ENCODE assay signal across 8 cellular contexts in genomic region chr9:74777136-74777879, GRCh38.
DNase-seq lines count a peak whose midpoint lies in the region; ATAC-seq, FAIRE-seq and TF ChIP-seq lines count a peak whose summit lies in the region.

No MANE protein-coding gene starts in this region.

- BruUV-seq in endothelial cell of umbilical vein (replicated peaks; lab: Mats Ljungman, UMichigan): no TSS peak

- H3K4me3 Mint-ChIP-seq in activated CD8-positive, alpha-beta memory T cell treated with anti-CD3 and anti-CD28 coated beads, Interleukin-2, amount 10 ng/mL, durations not matched to agents 7 days and 5 days: no peak overlapping the region
- no peak overlapping the region for H3K4me3 Mint-ChIP-seq in naive B cell

- dilution Hi-C loops in endothelial cell of umbilical vein (cut with MboI; ENCODE audit: extremely low pct_ligation_motif_present, low sequenced_read_pairs): loop anchor here (25.0 kb wide), 1 partner anchor 285 kb away; no protein-coding TSS in a partner anchor

- H3K4me1 Mint-ChIP-seq in activated CD8-positive, alpha-beta memory T cell treated with anti-CD3 and anti-CD28 coated beads, Interleukin-2, amount 10 ng/mL, durations not matched to agents 7 days and 5 days: peaks cover 10% of the 10 kb centered on the region
- no peaks in the 10 kb centered on the region for H3K4me1 Mint-ChIP-seq in naive B cell

- no peaks in the 10 kb centered on the region for H3K36me3 ChIP-seq in endothelial cell of umbilical vein (ENCODE audit: control insufficient read depth in 2 of 2, extremely low read depth in 1 of 2, insufficient read depth in 2 of 2, low read length in 2 of 2)

- DNase-seq in NOMO-1 (lab: John Stamatoyannopoulos, UW; ENCODE audit: unreplicated experiment in 2 of 2): peak; percentile 13 to 23
- no peak for DNase-seq in NOMO-1 treated with dmso at 0.1 percent for 144 hours (lab: John Stamatoyannopoulos, UW; ENCODE audit: unreplicated experiment)
- peak; percentile 10 for DNase-seq in NCI-H510A (lab: John Stamatoyannopoulos, UW)
- DNase-seq in activated CD8-positive, alpha-beta memory T cell treated with anti-CD3 and anti-CD28 coated beads, Interleukin-2, amount 10 ng/mL, durations not matched to agents 7 days and 5 days: peak; percentile 81
- DNase-seq in endothelial cell of umbilical vein (ENCODE audit: low read depth, low spot score): peak; percentile 52
- DNase-seq in naive B cell: peak; percentile 51
- DNase-seq in stimulated activated naive CD4-positive, alpha-beta T cell treated with Interleukin-2 at 50 U/mL for 16 hours (lab: John Stamatoyannopoulos, UW): peak; percentile 53

- no peak overlapping the region for H2AFZ ChIP-seq in endothelial cell of umbilical vein (ENCODE audit: low read depth, low read length)

- no peak overlapping the region for H3K4me3 ChIP-seq in endothelial cell of umbilical vein (replicated peaks in 1 of 3; ENCODE audit: insufficient read depth in 1 of 3, low read depth in 1 of 3, low read length in 3 of 3)

- no peaks in the 10 kb centered on the region for H3K9me3 ChIP-seq in endothelial cell of umbilical vein (replicated peaks; ENCODE audit: control insufficient read depth, insufficient read depth, low read length)

- H4K20me1 ChIP-seq in endothelial cell of umbilical vein (replicated peaks; ENCODE audit: control insufficient read depth, extremely low read depth, insufficient read depth, low read length): no peaks in the 10 kb centered on the region

- peaks cover 7% of the 10 kb centered on the region for H3K27me3 Mint-ChIP-seq in activated CD8-positive, alpha-beta memory T cell treated with anti-CD3 and anti-CD28 coated beads, Interleukin-2, amount 10 ng/mL, durations not matched to agents 7 days and 5 days
- H3K27me3 Mint-ChIP-seq in naive B cell: peaks cover 10 to 20% (median 11%) of the 10 kb centered on the region in 3 donors

- H3K36me3 Mint-ChIP-seq in activated CD8-positive, alpha-beta memory T cell treated with anti-CD3 and anti-CD28 coated beads, Interleukin-2, amount 10 ng/mL, durations not matched to agents 7 days and 5 days: no peaks in the 10 kb centered on the region
- H3K36me3 Mint-ChIP-seq in naive B cell: no peaks in the 10 kb centered on the region

- TF ChIP-seq POLR2A in endothelial cell of umbilical vein (IDR thresholded peaks at IDR 0.05; ENCODE audit: low read depth, low read length): no peak

- intact Hi-C loops in endothelial cell of umbilical vein (cut with micrococcal nuclease): loop anchor here (1.0 to 10.0 kb wide), 4 partner anchors 175 to 1087 kb away; partner anchors contain the start of gene C9orf40

- H3K27ac Mint-ChIP-seq in activated CD8-positive, alpha-beta memory T cell treated with anti-CD3 and anti-CD28 coated beads, Interleukin-2, amount 10 ng/mL, durations not matched to agents 7 days and 5 days: no peak overlapping the region
- H3K27ac Mint-ChIP-seq in naive B cell: peak overlapping the region in 1 of 6 donors; percentile 29

- H3K4me2 ChIP-seq in endothelial cell of umbilical vein (ENCODE audit: insufficient read depth, low read length): no peak overlapping the region

- CTCF ChIA-PET in activated CD8-positive, alpha-beta memory T cell treated with anti-CD3 and anti-CD28 coated beads, Interleukin-2, amount 10 ng/mL, durations not matched to agents 7 days and 5 days (lab: Charles Lee): interaction anchor here (0.8 to 8.1 kb wide), 11 partner anchors 9 to 304 kb away, joined by 3 to 104 read pairs (median 4); partner anchors contain the start of gene C9orf40
- CTCF ChIA-PET in endothelial cell of umbilical vein (lab: Charles Lee): interaction anchor here (0.6 to 7.5 kb wide), 36 partner anchors 9 to 1089 kb away, joined by 3 to 127 read pairs (median 3); partner anchors contain the start of genes C9orf40, CARNMT1, NMRK1 and TRPM6

- ATAC-seq in HG02870 (IDR thresholded peaks at IDR 0.05; ENCODE audit: unreplicated experiment) (peak; percentile 53), naive B cell (ENCODE audit: low read depth in 2 of 2) (peak; percentile 58 to 68)
- ATAC-seq in activated CD8-positive, alpha-beta memory T cell treated with anti-CD3 and anti-CD28 coated beads, Interleukin-2, amount 10 ng/mL, durations not matched to agents 7 days and 5 days: peak; percentile 47

- peak; percentile 82 for FAIRE-seq in endothelial cell of umbilical vein (lab: Jason Lieb, UNC)

- H3K79me2 ChIP-seq in endothelial cell of umbilical vein (ENCODE audit: control insufficient read depth, insufficient read depth, low read length): no peaks in the 10 kb centered on the region

- TF ChIP-seq CTCF in endothelial cell of umbilical vein (IDR thresholded peaks at IDR 0.05; ENCODE audit: extremely low read depth in 1 of 2, insufficient read depth in 1 of 2, low read depth in 1 of 2, low read length in 2 of 2): peak; percentile 61 to 67

- H3K27me3 ChIP-seq in endothelial cell of umbilical vein (ENCODE audit: control insufficient read depth in 2 of 2, insufficient read depth in 2 of 2, low read length in 2 of 2): peaks cover 2 to 3% of the 10 kb centered on the region in 2 experiments

- H3K9me1 ChIP-seq in endothelial cell of umbilical vein (replicated peaks; ENCODE audit: control insufficient read depth, extremely low read depth, insufficient read depth, low read length): no peaks in the 10 kb centered on the region

- H3K4me1 ChIP-seq in endothelial cell of umbilical vein (ENCODE audit: control insufficient read depth, extremely low read depth, insufficient read depth, low read length): no peaks in the 10 kb centered on the region

- no peak overlapping the region for H3K9ac ChIP-seq in endothelial cell of umbilical vein (replicated peaks; ENCODE audit: extremely low read depth, insufficient read depth, low read length)

- H3K9me3 Mint-ChIP-seq in activated CD8-positive, alpha-beta memory T cell treated with anti-CD3 and anti-CD28 coated beads, Interleukin-2, amount 10 ng/mL, durations not matched to agents 7 days and 5 days (ENCODE audit: low read depth): no peaks in the 10 kb centered on the region
- no peaks in the 10 kb centered on the region for H3K9me3 Mint-ChIP-seq in naive B cell

- POLR2A ChIA-PET in endothelial cell of umbilical vein (lab: Charles Lee): no interaction called here

- no peak overlapping the region for H3K27ac ChIP-seq in endothelial cell of umbilical vein (ENCODE audit: insufficient read depth, low read depth, low read length)

TF ChIP-seq in endothelial cell of umbilical vein, 7 proteins besides CTCF, POLR2A, EP300 and RAD21:
- TF ChIP-seq MAX (IDR thresholded peaks at IDR 0.05; ENCODE audit: insufficient read depth, insufficient read length) (no peak), EZH2 (IDR thresholded peaks at IDR 0.05; ENCODE audit: borderline replicate concordance, low read depth, low read length, severe bottlenecking) (no peak), FOS (IDR thresholded peaks at IDR 0.05; ENCODE audit: borderline replicate concordance, insufficient read depth, low read length) (no peak), MYC (IDR thresholded peaks at IDR 0.05; ENCODE audit: low read depth, low read length) (no peak), POLR2AphosphoS5 (IDR thresholded peaks at IDR 0.05; ENCODE audit: insufficient read depth, low read depth, low read length) (no peak), JUN (IDR thresholded peaks at IDR 0.05; ENCODE audit: borderline replicate concordance, insufficient read depth, insufficient read length, low read depth) (no peak)
